ENCODE assay signal across 23 cellular contexts in genomic region chr11:387193-387793, GRCh38. TPM values are rescaled to one million over a fixed set of nuclear protein-coding genes. Genes with fewer than 3 reads are reported as not detected.
DNase-seq lines count a peak whose midpoint lies in the region; ATAC-seq, FAIRE-seq and TF ChIP-seq lines count a peak whose summit lies in the region.
"Had no signal": no experiment of that assay in that cellular context is flagged by ENCODE, and none has a peak within 500 bp of the region (broad histone marks: within the 10 kb centered on the region; RNA-seq: fewer than 3 reads in every experiment).

No MANE protein-coding gene starts in this region.

- no TSS peak for BruUV-seq in HepG2 (replicated peaks; lab: Mats Ljungman, UMichigan)

- whole genome bisulfite sequencing in HepG2 (ENCODE audit: low lambda C conversion rate): 27% methylated on average over 4 of the region's 4 CpGs
- 47% methylated on average over 4 of the region's 4 CpGs for WGBS in right lobe of liver (ENCODE audit: insufficient coverage, low coverage, low lambda C conversion rate, missing lambda C conversion rate)
- 69% methylated on average over 4 of the region's 4 CpGs for WGBS in mesenchymal stem cell

- no peak overlapping the region for H3K9ac ChIP-seq in HepG2 (ENCODE audit: insufficient read depth, low read depth, low read length)
- no peak overlapping the region for H3K9ac ChIP-seq in mesenchymal stem cell (ENCODE audit: low read length)

- H3K27me3 ChIP-seq in HepG2 (ENCODE audit: control insufficient read depth in 1 of 2, insufficient read depth in 2 of 2, low read length in 2 of 2): peaks cover 4 to 26% of the 10 kb centered on the region in 2 experiments; a peak in 4 of 5 replicates
- no peaks in the 10 kb centered on the region for H3K27me3 ChIP-seq in right lobe of liver
- peaks cover 0 to 15% of the 10 kb centered on the region in 2 experiments for H3K27me3 ChIP-seq in mesenchymal stem cell (ENCODE audit: control insufficient read depth in 1 of 2, insufficient read depth in 1 of 2, low read length in 2 of 2)

- TF ChIP-seq RAD21 in HepG2 (CRISPR knock-in tag; IDR thresholded peaks at IDR 0.05): no peak

- intact Hi-C loops in HepG2 (cut with micrococcal nuclease; ENCODE audit: unreplicated experiment) (no loop called here), right lobe of liver (cut with DNase I) (no loop called here)

- H3K36me3 ChIP-seq in HepG2 (replicated peaks in 1 of 2; ENCODE audit: control insufficient read depth in 1 of 2, insufficient read depth in 2 of 2, low read length in 2 of 2) (no peaks in the 10 kb centered on the region), right lobe of liver (no peaks in the 10 kb centered on the region), mesenchymal stem cell (ENCODE audit: control insufficient read depth in 1 of 2, insufficient read depth in 2 of 2, low read depth in 1 of 2, low read length in 2 of 2) (peaks cover 0 to 7% of the 10 kb centered on the region in 2 experiments)

- no peaks in the 10 kb centered on the region for H4K20me1 ChIP-seq in HepG2 (ENCODE audit: insufficient read depth, low read length)

- H3K27me3 Mint-ChIP-seq in chondrocyte (ENCODE audit: low read depth): no peaks in the 10 kb centered on the region
- H3K27me3 Mint-ChIP-seq in osteocyte (ENCODE audit: unreplicated experiment): no peaks in the 10 kb centered on the region

- H2AFZ ChIP-seq in HepG2 (ENCODE audit: low read length) (no peak overlapping the region), mesenchymal stem cell (ENCODE audit: low read depth, low read length) (no peak overlapping the region)

- no peak overlapping the region for H3K18ac ChIP-seq in mesenchymal stem cell (ENCODE audit: low read depth in 1 of 2, low read length in 2 of 2)

- H3K4me2 ChIP-seq in HepG2 (ENCODE audit: low read depth, low read length) (no peak overlapping the region), mesenchymal stem cell (ENCODE audit: low read length, poor library complexity, severe bottlenecking) (no peak overlapping the region)

- H3K27ac Mint-ChIP-seq in chondrocyte (ENCODE audit: unreplicated experiment): no peak overlapping the region
- no peak overlapping the region for H3K27ac Mint-ChIP-seq in osteocyte (ENCODE audit: unreplicated experiment)
- H3K27ac Mint-ChIP-seq: CD4-positive, CD25-positive, alpha-beta regulatory T cell had no signal

- H3K79me2 ChIP-seq in HepG2 (ENCODE audit: insufficient read depth, low read length): no peaks in the 10 kb centered on the region

- POLR2A ChIA-PET in HepG2 (lab: Yijun Ruan, JAX): no interaction called here

- no peak overlapping the region for H2BK15ac ChIP-seq in mesenchymal stem cell (ENCODE audit: low read depth, poor library complexity, severe bottlenecking)

- H3K27ac ChIP-seq in HepG2 (ENCODE audit: extremely low read length, insufficient read depth, low read length) (no peak overlapping the region), right lobe of liver (no peak overlapping the region), mesenchymal stem cell (ENCODE audit: low read length, poor library complexity, severe bottlenecking) (no peak overlapping the region)
- H3K27ac ChIP-seq: 22Rv1 had no signal

- TF ChIP-seq CTCF in HepG2 (CRISPR knock-in tag; IDR thresholded peaks at IDR 0.05) (no peak), right lobe of liver (IDR thresholded peaks at IDR 0.05) (no peak), chondrocyte (IDR thresholded peaks at IDR 0.05) (peak; percentile 11), osteocyte (IDR thresholded peaks at IDR 0.05) (no peak)

- H2BK120ac ChIP-seq in mesenchymal stem cell (ENCODE audit: low read depth, low read length): no peak overlapping the region

- no peak overlapping the region for H2AK5ac ChIP-seq in mesenchymal stem cell (ENCODE audit: low read length, severe bottlenecking)

- H3K23ac ChIP-seq in mesenchymal stem cell (ENCODE audit: low read length in 2 of 2): no peak overlapping the region

- H4K8ac ChIP-seq in mesenchymal stem cell (ENCODE audit: low read length): peak overlapping the region; percentile 41

- ATAC-seq in HepG2 (0 out of 3 replicates have a peak, but pooled peaks have one; percentile 9), right lobe of liver (no peak), GM18519 (IDR thresholded peaks at IDR 0.05; ENCODE audit: low FRiP score, unreplicated experiment) (no peak)
- ATAC-seq: Panc1, Right ventricle myocardium inferior, SK-N-SH treated with all-trans-retinoic acid at 6 μM for 48 hours had no signal

- H3K9me3 Mint-ChIP-seq in chondrocyte (ENCODE audit: low read depth) (peaks cover 6% of the 10 kb centered on the region), osteocyte (ENCODE audit: unreplicated experiment) (peaks cover 5% of the 10 kb centered on the region)

- in situ Hi-C loops in HepG2 (cut with HindIII; ENCODE audit: extremely low pct_ligation_motif_present, low pct_unique_long_range_greater_than_20kb): no loop called here

- H2BK5ac ChIP-seq in mesenchymal stem cell (ENCODE audit: low read depth, low read length, poor library complexity, severe bottlenecking): no peak overlapping the region

- no peak overlapping the region for H3K4ac ChIP-seq in mesenchymal stem cell (ENCODE audit: low read depth in 1 of 2, low read length in 2 of 2)

- H3K4me3 ChIP-seq in HepG2 (replicated peaks in 1 of 3; ENCODE audit: insufficient read depth in 1 of 3, low read depth in 2 of 3, low read length in 3 of 3): no peak overlapping the region
- no peak overlapping the region for H3K4me3 ChIP-seq in right lobe of liver
- H3K4me3 ChIP-seq in mesenchymal stem cell (ENCODE audit: insufficient read depth in 1 of 2, low read depth in 1 of 2, low read length in 2 of 2): no peak overlapping the region

- FAIRE-seq in HepG2 (lab: Jason Lieb, UNC): no peak
- FAIRE-seq: D721Med, GM12892 had no signal

- H3K14ac ChIP-seq in mesenchymal stem cell (ENCODE audit: low read length in 2 of 2): no peak overlapping the region

- TF ChIP-seq POLR2A in HepG2 (IDR thresholded peaks at IDR 0.05; ENCODE audit: insufficient read depth in 1 of 2, low read depth in 2 of 2, low read length in 2 of 2): no peak
- TF ChIP-seq POLR2A in right lobe of liver (IDR thresholded peaks at IDR 0.05): no peak

- H3K4me3 Mint-ChIP-seq in chondrocyte (ENCODE audit: unreplicated experiment) (no peak overlapping the region), osteocyte (ENCODE audit: unreplicated experiment) (no peak overlapping the region)
- H3K4me3 Mint-ChIP-seq: CD4-positive, CD25-positive, alpha-beta regulatory T cell had no signal

- H3K4me1 Mint-ChIP-seq in chondrocyte (ENCODE audit: low read depth) (peaks cover 3% of the 10 kb centered on the region), osteocyte (ENCODE audit: unreplicated experiment) (no peaks in the 10 kb centered on the region)

- H3K79me1 ChIP-seq in mesenchymal stem cell (replicated peaks; ENCODE audit: low read length, poor library complexity, severe bottlenecking): peaks cover under 1% of the 10 kb centered on the region

- CTCF ChIA-PET in HepG2 (lab: Yijun Ruan, JAX; ENCODE audit: low intra/inter-chr PET ratio, low total read pairs): no interaction called here

- TF ChIP-seq EP300 in HepG2 (IDR thresholded peaks at IDR 0.05; ENCODE audit: low read depth in 2 of 2, low read length in 2 of 2) (no peak), HepG2 (CRISPR knock-in tag; IDR thresholded peaks at IDR 0.05; ENCODE audit: borderline replicate concordance) (no peak)

- no peak overlapping the region for H2BK12ac ChIP-seq in mesenchymal stem cell (ENCODE audit: low read length in 2 of 2)

- no peaks in the 10 kb centered on the region for H3K9me3 ChIP-seq in HepG2 (ENCODE audit: low read length)
- H3K9me3 ChIP-seq in right lobe of liver: no peaks in the 10 kb centered on the region
- no peaks in the 10 kb centered on the region for H3K9me3 ChIP-seq in mesenchymal stem cell (ENCODE audit: control insufficient read depth, low read length)

- H3K36me3 Mint-ChIP-seq in chondrocyte (ENCODE audit: low read depth) (peaks cover 2% of the 10 kb centered on the region), osteocyte (ENCODE audit: unreplicated experiment) (peaks cover 2% of the 10 kb centered on the region)
- H3K36me3 Mint-ChIP-seq: CD4-positive, CD25-positive, alpha-beta regulatory T cell had no signal

- no peak overlapping the region for H4K91ac ChIP-seq in mesenchymal stem cell (ENCODE audit: low read length)

- H3K4me1 ChIP-seq in HepG2 (ENCODE audit: insufficient read depth, low read length) (peaks cover 24% of the 10 kb centered on the region), right lobe of liver (no peaks in the 10 kb centered on the region), mesenchymal stem cell (ENCODE audit: control insufficient read depth, insufficient read depth, low read depth, low read length) (peaks cover 2% of the 10 kb centered on the region)

- DNase-seq in HepG2 (ENCODE audit: low spot score) (no peak), right lobe of liver (no peak), chondrocyte (ENCODE audit: low spot score) (no peak), mesenchymal stem cell (no peak), NCI-H1436 treated with DMSO at 0.1 percent for 48 hours (lab: John Stamatoyannopoulos, UW) (no peak), osteocyte (ENCODE audit: extremely low spot score, unreplicated experiment) (no peak)
- DNase-seq in activated T-cell treated with anti-CD3 and anti-CD28 coated beads, Interleukin-2, amount 50 U/mL, for 1 hour: no peak
- DNase-seq: CD4-positive, CD25-positive, alpha-beta regulatory T cell; DMS79 treated with DMSO at 0.1 percent for 48 hours; GDM1; HCEC 1CT; KG1; NCI-H1092 treated with DMSO at 0.1 percent for 48 hours; NCI-H187 treated with DMSO at 0.1 percent for 48 hours; NCI-H446 treated with DMSO at 0.1 percent for 48 hours; NCI-H748 treated with DMSO at 0.1 percent for 48 hours had no signal

RNA-seq across cellular contexts. Expression of gene PKP3, which starts 6.7 kb away (rescaled TPM):
- total RNA-seq in HepG2 (2016; rRNA removed; fragmentation: Illumina TruSeq; extraction: Trizol) (21.1 and 28.7 TPM in 2 replicates), right lobe of liver (1 to 10 TPM in 1 of 6 experiments, under 1 TPM in 2, not detected in 3; 0.43 to 1.5 (median 0.47) TPM), chondrocyte (0.56 to 0.92 TPM (median 0.85 TPM) in 3 replicates), osteocyte (0.40 and 0.50 TPM in 2 replicates)
- 5.8 and 6.9 TPM in 2 replicates for total RNA-seq in HepG2 (2016; cell fraction: cytosol; rRNA removed; fragmentation: Illumina TruSeq; extraction: Trizol; ENCODE audit: low read depth)
- 17.5 and 29.7 TPM in 2 replicates for total RNA-seq in HepG2 (2016; cell fraction: insoluble cytoplasmic fraction; rRNA removed; fragmentation: Illumina TruSeq; extraction: Trizol)
- total RNA-seq in HepG2 (2016; cell fraction: membrane; rRNA removed; fragmentation: Illumina TruSeq; extraction: Trizol): 13.9 and 14.9 TPM in 2 replicates
- total RNA-seq in HepG2 (2016; cell fraction: nucleus; rRNA removed; fragmentation: Illumina TruSeq; extraction: Trizol): 14.5 and 19.8 TPM in 2 replicates
- polyA plus RNA-seq in HepG2 (2011; rRNA removed): 18.0 and 25.1 TPM in 2 replicates
- 13.8 and 24.2 TPM in 2 replicates for polyA plus RNA-seq in HepG2 (2011; cell fraction: cytosol; rRNA removed)
- 59.8 and 70.5 TPM in 2 replicates for polyA plus RNA-seq in HepG2 (2011; cell fraction: nucleus; rRNA removed)
- 12.9 and 13.0 TPM in 2 replicates for polyA plus RNA-seq in HepG2 (2012)
- polyA plus RNA-seq in HepG2 (2016; cell fraction: cytosol; fragmentation: Illumina TruSeq; extraction: Trizol; ENCODE audit: low read depth): 4.6 and 4.9 TPM in 2 replicates
- 22.3 and 24.1 TPM in 2 replicates for polyA plus RNA-seq in HepG2 (2016; cell fraction: insoluble cytoplasmic fraction; fragmentation: Illumina TruSeq; extraction: Trizol; ENCODE audit: low read depth)
- polyA plus RNA-seq in HepG2 (2016; cell fraction: membrane; fragmentation: Illumina TruSeq; extraction: Trizol; ENCODE audit: low read depth): 7.9 and 9.3 TPM in 2 replicates
- 38.2 and 40.1 TPM in 2 replicates for polyA plus RNA-seq in HepG2 (2016; cell fraction: nucleus; fragmentation: Illumina TruSeq; extraction: Trizol; ENCODE audit: insufficient read depth, low read depth)
- 30.4 and 42.3 TPM in 2 replicates for polyA minus RNA-seq in HepG2 (2011; rRNA and poly(A)+ RNA removed; ENCODE audit: low replicate concordance)
- 24.6 and 25.2 TPM in 2 replicates for polyA minus RNA-seq in HepG2 (2011; cell fraction: cytosol; rRNA and poly(A)+ RNA removed)
- 9.9 and 14.7 TPM in 2 replicates for polyA minus RNA-seq in HepG2 (2011; cell fraction: nucleus; rRNA and poly(A)+ RNA removed)
- polyA plus RNA-seq in mesenchymal stem cell (2013, experiment 1 of 2): 2.0 TPM
- 1.4 TPM for polyA plus RNA-seq in mesenchymal stem cell (2013, experiment 2 of 2)

RNA-seq across cellular contexts. Expression of gene B4GALNT4, which starts 18.0 kb away (rescaled TPM):
- 24.8 and 50.1 TPM in 2 replicates for total RNA-seq in HepG2 (2016; rRNA removed; fragmentation: Illumina TruSeq; extraction: Trizol)
- total RNA-seq in HepG2 (2016; cell fraction: cytosol; rRNA removed; fragmentation: Illumina TruSeq; extraction: Trizol; ENCODE audit: low read depth): 13.7 and 15.2 TPM in 2 replicates
- 20.5 and 56.5 TPM in 2 replicates for total RNA-seq in HepG2 (2016; cell fraction: insoluble cytoplasmic fraction; rRNA removed; fragmentation: Illumina TruSeq; extraction: Trizol)
- total RNA-seq in HepG2 (2016; cell fraction: membrane; rRNA removed; fragmentation: Illumina TruSeq; extraction: Trizol): 36.4 and 42.9 TPM in 2 replicates
- total RNA-seq in HepG2 (2016; cell fraction: nucleus; rRNA removed; fragmentation: Illumina TruSeq; extraction: Trizol): 47.2 and 48.9 TPM in 2 replicates
- polyA plus RNA-seq in HepG2 (2011; rRNA removed): 30.5 and 34.4 TPM in 2 replicates
- 18.4 and 40.1 TPM in 2 replicates for polyA plus RNA-seq in HepG2 (2011; cell fraction: cytosol; rRNA removed)
- 268 and 442 TPM in 2 replicates for polyA plus RNA-seq in HepG2 (2011; cell fraction: nucleus; rRNA removed)
- polyA plus RNA-seq in HepG2 (2012): 19.2 and 34.3 TPM in 2 replicates
- polyA plus RNA-seq in HepG2 (2016; cell fraction: cytosol; fragmentation: Illumina TruSeq; extraction: Trizol; ENCODE audit: low read depth): 11.8 and 14.2 TPM in 2 replicates
- 26.0 and 28.4 TPM in 2 replicates for polyA plus RNA-seq in HepG2 (2016; cell fraction: insoluble cytoplasmic fraction; fragmentation: Illumina TruSeq; extraction: Trizol; ENCODE audit: low read depth)
- polyA plus RNA-seq in HepG2 (2016; cell fraction: membrane; fragmentation: Illumina TruSeq; extraction: Trizol; ENCODE audit: low read depth): 26.2 and 30.9 TPM in 2 replicates
- 152 and 159 TPM in 2 replicates for polyA plus RNA-seq in HepG2 (2016; cell fraction: nucleus; fragmentation: Illumina TruSeq; extraction: Trizol; ENCODE audit: insufficient read depth, low read depth)
- 0.07 and 19.7 TPM in 2 replicates for polyA minus RNA-seq in HepG2 (2011; rRNA and poly(A)+ RNA removed; ENCODE audit: low replicate concordance)
- polyA minus RNA-seq in HepG2 (2011; cell fraction: cytosol; rRNA and poly(A)+ RNA removed): 10.4 and 11.1 TPM in 2 replicates
- 16.9 and 22.4 TPM in 2 replicates for polyA minus RNA-seq in HepG2 (2011; cell fraction: nucleus; rRNA and poly(A)+ RNA removed)
- under 1 TPM in 2 of 6 experiments, not detected in 4; 0.05 to 0.07 TPM for total RNA-seq in right lobe of liver
- 37.0 to 39.1 TPM (median 37.2 TPM) in 3 replicates for total RNA-seq in chondrocyte
- polyA plus RNA-seq in mesenchymal stem cell (2013, experiment 1 of 2): 17.0 TPM
- polyA plus RNA-seq in mesenchymal stem cell (2013, experiment 2 of 2): 15.3 TPM
- total RNA-seq in osteocyte: 61.0 and 63.3 TPM in 2 replicates
- polyA plus RNA-seq: CD4-positive, CD25-positive, alpha-beta regulatory T cell had no signal

RNA-seq across cellular contexts. Expression of gene SIGIRR, which starts 27.5 kb away (rescaled TPM):
- 0.80 and 2.1 TPM in 2 replicates for total RNA-seq in HepG2 (2016; rRNA removed; fragmentation: Illumina TruSeq; extraction: Trizol)
- total RNA-seq in HepG2 (2016; cell fraction: cytosol; rRNA removed; fragmentation: Illumina TruSeq; extraction: Trizol; ENCODE audit: low read depth): 1.7 and 1.8 TPM in 2 replicates
- 1.4 and 2.0 TPM in 2 replicates for total RNA-seq in HepG2 (2016; cell fraction: insoluble cytoplasmic fraction; rRNA removed; fragmentation: Illumina TruSeq; extraction: Trizol)
- total RNA-seq in HepG2 (2016; cell fraction: membrane; rRNA removed; fragmentation: Illumina TruSeq; extraction: Trizol): 2.1 and 2.2 TPM in 2 replicates
- total RNA-seq in HepG2 (2016; cell fraction: nucleus; rRNA removed; fragmentation: Illumina TruSeq; extraction: Trizol): 1.8 and 1.9 TPM in 2 replicates
- polyA plus RNA-seq in HepG2 (2011; rRNA removed): 1.2 and 2.1 TPM in 2 replicates
- 1.1 and 2.0 TPM in 2 replicates for polyA plus RNA-seq in HepG2 (2011; cell fraction: cytosol; rRNA removed)
- 4.9 and 10.2 TPM in 2 replicates for polyA plus RNA-seq in HepG2 (2011; cell fraction: nucleus; rRNA removed)
- 1.6 and 2.0 TPM in 2 replicates for polyA plus RNA-seq in HepG2 (2012)
- 1.6 and 2.7 TPM in 2 replicates for polyA plus RNA-seq in HepG2 (2016; cell fraction: cytosol; fragmentation: Illumina TruSeq; extraction: Trizol; ENCODE audit: low read depth)
- 1.0 and 2.1 TPM in 2 replicates for polyA plus RNA-seq in HepG2 (2016; cell fraction: insoluble cytoplasmic fraction; fragmentation: Illumina TruSeq; extraction: Trizol; ENCODE audit: low read depth)
- polyA plus RNA-seq in HepG2 (2016; cell fraction: membrane; fragmentation: Illumina TruSeq; extraction: Trizol; ENCODE audit: low read depth): 2.8 and 4.3 TPM in 2 replicates
- 5.7 and 7.3 TPM in 2 replicates for polyA plus RNA-seq in HepG2 (2016; cell fraction: nucleus; fragmentation: Illumina TruSeq; extraction: Trizol; ENCODE audit: insufficient read depth, low read depth)
- polyA minus RNA-seq in HepG2 (2011; rRNA and poly(A)+ RNA removed; ENCODE audit: low replicate concordance): 2.3 and 4.3 TPM in 2 replicates
- 1.5 and 1.8 TPM in 2 replicates for polyA minus RNA-seq in HepG2 (2011; cell fraction: cytosol; rRNA and poly(A)+ RNA removed)
- polyA minus RNA-seq in HepG2 (2011; cell fraction: nucleus; rRNA and poly(A)+ RNA removed): not detected in 2 replicates
- total RNA-seq in right lobe of liver: 100 to 1,000 TPM in 2 of 6 experiments, 10 to 100 TPM in 4; 48.2 to 133 (median 66.3) TPM
- 12.3 to 26.6 TPM (median 25.9 TPM) in 3 replicates for total RNA-seq in chondrocyte
- 36.5 TPM for polyA plus RNA-seq in mesenchymal stem cell (2013, experiment 1 of 2)
- polyA plus RNA-seq in mesenchymal stem cell (2013, experiment 2 of 2): 37.3 TPM
- total RNA-seq in osteocyte: 27.0 and 28.0 TPM in 2 replicates

RNA-seq across cellular contexts. Expression of gene ANO9, which starts 54.5 kb away (rescaled TPM):
- total RNA-seq in HepG2 (2016; rRNA removed; fragmentation: Illumina TruSeq; extraction: Trizol): 1.5 and 8.9 TPM in 2 replicates
- total RNA-seq in HepG2 (2016; cell fraction: cytosol; rRNA removed; fragmentation: Illumina TruSeq; extraction: Trizol; ENCODE audit: low read depth): 1.8 and 2.3 TPM in 2 replicates
- 1.2 and 9.2 TPM in 2 replicates for total RNA-seq in HepG2 (2016; cell fraction: insoluble cytoplasmic fraction; rRNA removed; fragmentation: Illumina TruSeq; extraction: Trizol)
- total RNA-seq in HepG2 (2016; cell fraction: membrane; rRNA removed; fragmentation: Illumina TruSeq; extraction: Trizol): 1.7 and 2.0 TPM in 2 replicates
- total RNA-seq in HepG2 (2016; cell fraction: nucleus; rRNA removed; fragmentation: Illumina TruSeq; extraction: Trizol): 14.4 and 16.4 TPM in 2 replicates
- polyA plus RNA-seq in HepG2 (2011; rRNA removed): 14.3 and 19.9 TPM in 2 replicates
- polyA plus RNA-seq in HepG2 (2011; cell fraction: cytosol; rRNA removed): 2.2 and 2.9 TPM in 2 replicates
- polyA plus RNA-seq in HepG2 (2011; cell fraction: nucleus; rRNA removed): 267 and 279 TPM in 2 replicates
- 18.3 and 18.6 TPM in 2 replicates for polyA plus RNA-seq in HepG2 (2012)
- polyA plus RNA-seq in HepG2 (2016; cell fraction: cytosol; fragmentation: Illumina TruSeq; extraction: Trizol; ENCODE audit: low read depth): 0.44 and 0.54 TPM in 2 replicates
- polyA plus RNA-seq in HepG2 (2016; cell fraction: insoluble cytoplasmic fraction; fragmentation: Illumina TruSeq; extraction: Trizol; ENCODE audit: low read depth): 1.5 and 1.9 TPM in 2 replicates
- 0.82 and 1.0 TPM in 2 replicates for polyA plus RNA-seq in HepG2 (2016; cell fraction: membrane; fragmentation: Illumina TruSeq; extraction: Trizol; ENCODE audit: low read depth)
- polyA plus RNA-seq in HepG2 (2016; cell fraction: nucleus; fragmentation: Illumina TruSeq; extraction: Trizol; ENCODE audit: insufficient read depth, low read depth): 71.0 and 80.1 TPM in 2 replicates
- polyA minus RNA-seq in HepG2 (2011; rRNA and poly(A)+ RNA removed; ENCODE audit: low replicate concordance): 0.23 and 6.4 TPM in 2 replicates
- polyA minus RNA-seq in HepG2 (2011; cell fraction: cytosol; rRNA and poly(A)+ RNA removed): 0.97 and 2.5 TPM in 2 replicates
- 14.8 and 15.1 TPM in 2 replicates for polyA minus RNA-seq in HepG2 (2011; cell fraction: nucleus; rRNA and poly(A)+ RNA removed)
- 1 to 10 TPM in 1 of 6 experiments, under 1 TPM in 4, not detected in 1; 0.09 to 1.0 (median 0.28) TPM for total RNA-seq in right lobe of liver
- not detected in 3 replicates for total RNA-seq in chondrocyte
- not detected for polyA plus RNA-seq in mesenchymal stem cell (2013, experiment 1 of 2)
- 0.01 TPM for polyA plus RNA-seq in mesenchymal stem cell (2013, experiment 2 of 2)
- total RNA-seq in osteocyte: not detected in 2 replicates

Comparison
In these comparisons a context has a peak if more than half of its experiments do, and no peak if none do; other contexts are left out.
1. RNA of gene B4GALNT4, which starts 18.0 kb away (total RNA-seq): 61.0 to 63.3 TPM in osteocyte, 13.7 to 56.5 TPM in HepG2 and 37.0 to 39.1 TPM in chondrocyte; 0.05 to 0.07 TPM in right lobe of liver; every median in the first group is over 10 times any median in the second.